ENCODE assay signal across 17 cellular contexts in genomic region chr17:39601758-39602532, GRCh38. TPM values are rescaled to one million over a fixed set of nuclear protein-coding genes. Genes with fewer than 3 reads are reported as not detected.
"Had no signal": no experiment of that assay in that cellular context is flagged by ENCODE, and none has a peak within 500 bp of the region (broad histone marks: within the 10 kb centered on the region; RNA-seq: fewer than 3 reads in every experiment).

No MANE protein-coding gene starts in this region.

- ATAC-seq: activated CD4-positive, alpha-beta T cell treated with anti-CD3 and anti-CD28 coated beads for 36 hours; left lobe of liver; stimulated activated naive B cell treated with anti-CD40 and anti-IgM and Interleukin-4, amounts not matched to agents 10 μg/mL and 1 μg/mL and 100 μg/mL, for 72 hours had no signal

- H3K9me3 ChIP-seq: thyroid gland had no signal

- H3K27ac ChIP-seq: thyroid gland had no signal

- H3K36me3 ChIP-seq: thyroid gland had no signal

- DNase-seq: activated CD4-positive, alpha-beta T cell treated with anti-CD3 and anti-CD28 coated beads for 36 hours; activated CD4-positive, alpha-beta T cell treated with anti-CD3 and anti-CD28 coated beads, Interleukin-2, amount 50 U/mL, for 48 hours; activated gamma-delta T cell; activated naive CD8-positive, alpha-beta T cell treated with anti-CD3 and anti-CD28 coated beads for 36 hours; amniotic stem cell; erythroblast; head of caudate nucleus; kidney; stimulated activated naive B cell treated with anti-CD40 and anti-IgM and Interleukin-4, amounts not matched to agents 10 μg/mL and 1 μg/mL and 100 μg/mL, for 72 hours; T-helper 2 cell; thyroid gland had no signal

- FAIRE-seq: colon, frontal cortex, kidney, urothelium cell line had no signal

- H3K4me3 ChIP-seq: lung, thyroid gland had no signal

RNA-seq across cellular contexts. Expression of gene NEUROD2, which starts 5.8 kb away (rescaled TPM):
- total RNA-seq: activated CD4-positive, alpha-beta T cell treated with anti-CD3 and anti-CD28 coated beads for 36 hours; activated naive CD8-positive, alpha-beta T cell treated with anti-CD3 and anti-CD28 coated beads for 36 hours; kidney; left lobe of liver; lung; natural killer cell treated with Interleukin-12 subunit alpha and Interleukin-12 subunit beta and Interleukin-15 and Interleukin-18, amount 100 ng/mL, for 72 hours; thyroid gland had no signal

RNA-seq across cellular contexts. Expression of gene PPP1R1B, which starts 24.8 kb away (rescaled TPM):
- total RNA-seq: activated naive CD8-positive, alpha-beta T cell treated with anti-CD3 and anti-CD28 coated beads for 36 hours; natural killer cell treated with Interleukin-12 subunit alpha and Interleukin-12 subunit beta and Interleukin-15 and Interleukin-18, amount 100 ng/mL, for 72 hours had no signal
